8 cellular contexts compared by ENCODE assay signal in the genomic region with DNA sequence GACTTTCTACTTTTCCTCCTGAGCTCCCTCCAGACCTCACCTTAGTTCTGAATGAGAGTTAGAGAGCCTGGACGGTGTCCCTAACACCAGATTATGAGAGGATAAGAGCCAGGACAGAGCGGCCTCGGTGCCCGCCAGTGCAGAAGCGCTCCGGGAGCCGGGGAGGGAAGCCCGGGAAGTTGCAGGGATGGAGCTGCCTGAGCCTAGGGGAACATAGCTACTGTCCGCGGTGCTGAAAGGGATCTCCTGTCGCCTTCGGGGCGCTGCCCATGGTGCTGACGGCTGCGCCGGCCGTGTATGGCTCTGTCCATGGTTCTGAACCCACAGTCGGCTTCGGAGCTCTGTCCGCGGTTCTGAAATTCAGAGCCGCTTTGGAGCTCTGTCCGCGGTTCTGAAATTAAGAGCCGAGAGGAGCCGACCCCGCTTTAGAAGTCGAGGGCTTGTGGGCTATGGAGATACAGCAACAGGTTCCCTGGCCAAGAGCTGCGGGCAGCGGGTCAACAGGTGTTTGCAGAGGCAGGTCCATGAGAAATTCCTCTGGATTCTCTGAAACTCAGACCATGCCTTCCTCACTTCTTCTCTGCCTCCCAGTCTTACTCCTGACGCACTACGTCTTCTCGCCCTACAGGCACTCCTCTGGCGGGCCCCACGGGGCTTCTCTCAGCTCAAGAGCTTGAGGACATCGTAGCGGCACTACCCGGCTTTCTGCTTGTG. TPM values are rescaled to one million over a fixed set of nuclear protein-coding genes. Genes with fewer than 3 reads are reported as not detected.
DNase-seq lines count a peak whose midpoint lies in the region; ATAC-seq and TF ChIP-seq lines count a peak whose summit lies in the region.

No MANE protein-coding gene starts in this region.

- peak overlapping the region; percentile 54 for H3K4me3 ChIP-seq in thoracic aorta

- H3K27ac Mint-ChIP-seq in osteocyte (ENCODE audit: unreplicated experiment), result no peak overlapping the region

- TF ChIP-seq CTCF in osteocyte (IDR thresholded peaks at IDR 0.05) (no peak), thoracic aorta (IDR thresholded peaks at IDR 0.05) (no peak)

- peaks cover 32 to 45% of the 10 kb centered on the region in 2 donors for H3K4me1 ChIP-seq in thoracic aorta (ENCODE audit: control insufficient read depth in 1 of 2, low read depth in 2 of 2)

- peaks cover 10% of the 10 kb centered on the region for H3K27me3 Mint-ChIP-seq in osteocyte (ENCODE audit: unreplicated experiment)

- peaks cover 5% of the 10 kb centered on the region for H3K36me3 Mint-ChIP-seq in osteocyte (ENCODE audit: unreplicated experiment)

- ATAC-seq in HG03521 (IDR thresholded peaks at IDR 0.05; ENCODE audit: unreplicated experiment) (peak; percentile 42), thoracic aorta (ENCODE audit: insufficient number of reproducible peaks, low FRiP score, low read depth) (peak; percentile 40), HG02759 (IDR thresholded peaks at IDR 0.05; ENCODE audit: unreplicated experiment) (no peak)

- H3K4me3 Mint-ChIP-seq in osteocyte (ENCODE audit: unreplicated experiment), result no peak overlapping the region

- H3K27ac ChIP-seq in thoracic aorta, result peak overlapping the region in 1 of 2 donors; percentile 49

- peaks cover 12% of the 10 kb centered on the region for H3K36me3 ChIP-seq in thoracic aorta

- H3K4me1 Mint-ChIP-seq in osteocyte (ENCODE audit: unreplicated experiment), result peaks cover 20% of the 10 kb centered on the region

- DNase-seq in EH (ENCODE audit: low read depth) (peak; percentile 91), SKM-1 treated with dmso at 0.1 percent for 144 hours (lab: John Stamatoyannopoulos, UW; ENCODE audit: unreplicated experiment) (peak; percentile 48), globus pallidus (ENCODE audit: low spot score) (peak; percentile 83), osteocyte (ENCODE audit: extremely low spot score, unreplicated experiment) (peak; percentile 97), thoracic aorta (ENCODE audit: low spot score) (peak; percentile 74)
- peak; percentile 79 for DNase-seq in activated naive CD4-positive, alpha-beta T cell treated with anti-CD3 and anti-CD28 coated beads, Interleukin-2, amount 50 U/mL, for 16 hours

- no peaks in the 10 kb centered on the region for H3K27me3 ChIP-seq in thoracic aorta (replicated peaks; ENCODE audit: insufficient read depth)

- H3K9me3 ChIP-seq in thoracic aorta, result no peaks in the 10 kb centered on the region

- H3K9me3 Mint-ChIP-seq in osteocyte (ENCODE audit: unreplicated experiment), result no peaks in the 10 kb centered on the region

RNA-seq across cellular contexts. Expression of gene NPAS4, which starts 0.8 kb away (rescaled TPM):
- total RNA-seq in osteocyte (0.11 and 0.18 TPM in 2 replicates), thoracic aorta (1 to 10 TPM; 4.2 to 6.6 TPM)

RNA-seq across cellular contexts. Expression of gene MRPL11, which starts 17.0 kb away (rescaled TPM):
- total RNA-seq in osteocyte (42.1 and 45.4 TPM in 2 replicates), thoracic aorta (10 to 100 TPM; 16.7 to 28.0 TPM)

RNA-seq across cellular contexts. Expression of gene PELI3, which starts 45.1 kb away (rescaled TPM):
- total RNA-seq in osteocyte (11.9 and 13.6 TPM in 2 replicates), thoracic aorta (10 to 100 TPM; 29.1 to 47.1 TPM)

RNA-seq across cellular contexts. Expression of gene SLC29A2, which starts 50.1 kb away (rescaled TPM):
- total RNA-seq in osteocyte (2.0 and 3.6 TPM in 2 replicates), thoracic aorta (1 to 10 TPM; 2.5 to 3.0 TPM)

RNA-seq across cellular contexts. Expression of gene DPP3, which starts 58.6 kb away (rescaled TPM):
- total RNA-seq in osteocyte (32.9 and 41.0 TPM in 2 replicates), thoracic aorta (10 to 100 TPM; 20.2 to 22.2 TPM)
